ENCODE assay signal across 18 cellular contexts in the genomic region with DNA sequence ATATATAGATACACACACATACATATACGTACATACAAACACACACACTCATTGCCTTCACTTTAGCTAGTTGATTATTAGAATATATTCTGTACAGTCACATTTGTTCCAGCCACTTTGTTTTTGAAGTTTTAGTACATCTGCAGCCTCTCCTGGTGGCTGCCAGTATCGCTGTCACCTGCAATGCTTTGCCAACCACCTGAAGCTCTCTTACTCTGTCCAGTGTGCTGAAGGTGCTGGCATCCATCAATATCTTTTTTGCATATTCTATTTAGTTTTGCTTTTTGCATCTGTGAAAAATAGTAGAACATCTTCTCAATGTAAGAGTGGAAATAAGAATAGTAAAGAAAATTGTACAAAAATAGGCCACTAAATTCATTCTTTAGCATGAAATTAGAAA.
DNase-seq lines count a peak whose midpoint lies in the region; ATAC-seq, FAIRE-seq and TF ChIP-seq lines count a peak whose summit lies in the region.
"Had no signal": no experiment of that assay in that cellular context is flagged by ENCODE, and none has a peak within 500 bp of the region (broad histone marks: within the 10 kb centered on the region; RNA-seq: fewer than 3 reads in every experiment).

No MANE protein-coding gene starts in this region.

- no peak overlapping the region for H3K4me3 Mint-ChIP-seq in activated T-cell treated with anti-CD3 and anti-CD28 coated beads, Interleukin-2, amount 50 U/mL, for 72 hours

- no peaks in the 10 kb centered on the region for H3K4me1 Mint-ChIP-seq in activated T-cell treated with anti-CD3 and anti-CD28 coated beads, Interleukin-2, amount 50 U/mL, for 72 hours (ENCODE audit: low read depth)

- H3K4me3 ChIP-seq in LNCaP clone FGC (ENCODE audit: low read depth, low read length) (no peak overlapping the region), bronchial epithelial cell (ENCODE audit: low read depth, low read length) (no peak overlapping the region)

- H3K36me3 Mint-ChIP-seq in activated T-cell treated with anti-CD3 and anti-CD28 coated beads, Interleukin-2, amount 50 U/mL, for 72 hours (ENCODE audit: insufficient read depth in 2 of 2), result peaks cover 0 to 3% of the 10 kb centered on the region in 2 donors

- H3K36me3 ChIP-seq in bronchial epithelial cell (ENCODE audit: control insufficient read depth, insufficient read depth, low read length), result no peaks in the 10 kb centered on the region

- no peak for TF ChIP-seq POLR2A in erythroblast (IDR thresholded peaks at IDR 0.05; ENCODE audit: low read length)

- no peak for ATAC-seq in activated T-cell treated with anti-CD3 and anti-CD28 coated beads, Interleukin-2, amount 50 U/mL, for 72 hours (replicated peaks in 1 of 2)
- no peak for ATAC-seq in HG03045 (IDR thresholded peaks at IDR 0.05; ENCODE audit: unreplicated experiment)

- no peak for FAIRE-seq in bronchial epithelial cell (lab: Jason Lieb, UNC)
- FAIRE-seq: A204.1, G401.6, GM12892 had no signal

- H3K27ac Mint-ChIP-seq in activated T-cell treated with anti-CD3 and anti-CD28 coated beads, Interleukin-2, amount 50 U/mL, for 72 hours, result peak overlapping the region; percentile 24

- no peaks in the 10 kb centered on the region for H3K9me3 Mint-ChIP-seq in activated T-cell treated with anti-CD3 and anti-CD28 coated beads, Interleukin-2, amount 50 U/mL, for 72 hours

- no peaks in the 10 kb centered on the region for H3K27me3 Mint-ChIP-seq in activated T-cell treated with anti-CD3 and anti-CD28 coated beads, Interleukin-2, amount 50 U/mL, for 72 hours (ENCODE audit: low read depth)

- peak; percentile 44 for TF ChIP-seq CTCF in LNCaP clone FGC (IDR thresholded peaks at IDR 0.05; ENCODE audit: control insufficient read depth, extremely low read depth, insufficient read depth)
- peak; percentile 13 for TF ChIP-seq CTCF in bronchial epithelial cell (IDR thresholded peaks at IDR 0.05; ENCODE audit: insufficient read depth, low read length, severe bottlenecking)

- no peak for DNase-seq in activated T-cell treated with anti-CD3 and anti-CD28 coated beads, Interleukin-2, amount 50 U/mL, for 72 hours
- no peak for DNase-seq in activated T-cell treated with anti-CD3 and anti-CD28 coated beads, Interleukin-2, amount 50 U/mL, for 48 hours
- DNase-seq in LNCaP clone FGC (ENCODE audit: low read depth) (peak; percentile 6), bronchial epithelial cell (ENCODE audit: low read depth) (no peak), erythroblast (lab: John Stamatoyannopoulos, UW) (no peak), activated gamma-delta T cell treated with Interleukin-2 at 50 U/mL for 16 hours (no peak)
- no peak for DNase-seq in stimulated activated naive CD4-positive, alpha-beta T cell treated with Interleukin-2 at 50 U/mL for 16 hours (lab: John Stamatoyannopoulos, UW)
- DNase-seq: Caco-2, DMS79, Karpas-422, NCI-H1436, NCI-H2029 treated with DMSO at 0.1 percent for 48 hours, NCI-H524 treated with DMSO at 0.1 percent for 48 hours, OCI-M1 had no signal

- no peaks in the 10 kb centered on the region for H3K27me3 ChIP-seq in bronchial epithelial cell (ENCODE audit: control insufficient read depth, insufficient read depth, low read length)
